35 cellular contexts compared by ENCODE assay signal in genomic region chr1:52461821-52462220, GRCh38. TPM values are rescaled to one million over a fixed set of nuclear protein-coding genes. Genes with fewer than 3 reads are reported as not detected.
"Had no signal": no experiment of that assay in that cellular context is flagged by ENCODE, and none has a peak within 500 bp of the region (broad histone marks: within the 10 kb centered on the region; RNA-seq: fewer than 3 reads in every experiment).

No MANE protein-coding gene starts in this region.

- H3K4me1 ChIP-seq: ascending aorta had no signal

- H3K9me3 Mint-ChIP-seq: activated CD4-positive, alpha-beta memory T cell treated with anti-CD3 and anti-CD28 coated beads, Interleukin-2, amount 10 ng/mL, durations not matched to agents 7 days and 5 days; activated naive CD8-positive, alpha-beta T cell treated with anti-CD3 and anti-CD28 coated beads for 36 hours; activated T-cell treated with anti-CD3 and anti-CD28 coated beads, Interleukin-2, amount 50 U/mL, for 72 hours; activated T-helper 17 cell treated with anti-CD3 and anti-CD28 coated beads, Interleukin-2, amount 50 U/mL, for 72 hours had no signal

- H3K4me1 Mint-ChIP-seq: activated T-helper 17 cell treated with anti-CD3 and anti-CD28 coated beads, Interleukin-2, amount 50 U/mL, for 72 hours had no signal

- H3K27ac Mint-ChIP-seq: activated CD4-positive, alpha-beta memory T cell treated with anti-CD3 and anti-CD28 coated beads, Interleukin-2, amount 10 ng/mL, durations not matched to agents 7 days and 5 days; activated CD8-positive, alpha-beta memory T cell treated with anti-CD3 and anti-CD28 coated beads, Interleukin-2, amount 10 ng/mL, durations not matched to agents 7 days and 5 days; activated naive CD8-positive, alpha-beta T cell treated with anti-CD3 and anti-CD28 coated beads for 36 hours; activated T-cell treated with anti-CD3 and anti-CD28 coated beads, Interleukin-2, amount 50 U/mL, for 72 hours; activated T-helper 17 cell treated with anti-CD3 and anti-CD28 coated beads, Interleukin-2, amount 50 U/mL, for 72 hours had no signal

- H3K9me3 ChIP-seq: ascending aorta, MG63 had no signal

- H3K27me3 ChIP-seq: ascending aorta, cardiac muscle cell, MG63 had no signal

- H3K27me3 Mint-ChIP-seq: activated CD4-positive, alpha-beta memory T cell treated with anti-CD3 and anti-CD28 coated beads, Interleukin-2, amount 10 ng/mL, durations not matched to agents 7 days and 5 days; activated CD8-positive, alpha-beta memory T cell treated with anti-CD3 and anti-CD28 coated beads, Interleukin-2, amount 10 ng/mL, durations not matched to agents 7 days and 5 days; activated naive CD8-positive, alpha-beta T cell treated with anti-CD3 and anti-CD28 coated beads for 36 hours; activated T-helper 17 cell treated with anti-CD3 and anti-CD28 coated beads, Interleukin-2, amount 50 U/mL, for 72 hours had no signal

- H3K27ac ChIP-seq: ascending aorta, cardiac muscle cell, VCaP had no signal

- H3K4me3 ChIP-seq: ascending aorta, cardiac muscle cell, MG63 had no signal

- DNase-seq: activated CD4-positive, alpha-beta memory T cell treated with anti-CD3 and anti-CD28 coated beads, Interleukin-2, amount 10 ng/mL, durations not matched to agents 7 days and 5 days; activated CD4-positive, alpha-beta T cell treated with anti-CD3 and anti-CD28 coated beads for 1 hour; activated CD4-positive, alpha-beta T cell treated with anti-CD3 and anti-CD28 coated beads for 48 hours; activated CD4-positive, CD25-positive, alpha-beta regulatory T cell; activated CD8-positive, alpha-beta memory T cell treated with anti-CD3 and anti-CD28 coated beads for 24 hours; activated CD8-positive, alpha-beta memory T cell treated with anti-CD3 and anti-CD28 coated beads, Interleukin-2, amount 10 ng/mL, durations not matched to agents 7 days and 5 days; activated effector memory CD4-positive, alpha-beta T cell treated with anti-CD3 and anti-CD28 coated beads, Interleukin-2, amount 50 U/mL, for 16 hours; activated naive CD4-positive, alpha-beta T cell treated with Interleukin-2 at 50 U/mL for 16 hours; activated naive CD8-positive, alpha-beta T cell treated with anti-CD3 and anti-CD28 coated beads for 36 hours; activated T-cell treated with anti-CD3 and anti-CD28 coated beads, Interleukin-2, amount 50 U/mL, for 1 hour; activated T-cell treated with anti-CD3 and anti-CD28 coated beads, Interleukin-2, amount 50 U/mL, for 72 hours; amniotic stem cell; Karpas-422; KBM-7; MG63; MV-4-11; NCI-H1092; NCI-H1436 treated with DMSO at 0.1 percent for 48 hours; NCI-H1694 treated with DMSO at 0.1 percent for 48 hours; NCI-H2029 treated with DMSO at 0.1 percent for 48 hours; NCI-H2107; NCI-H2171; NCI-H510A; NCI-H526; NCI-H748 treated with DMSO at 0.1 percent for 48 hours; NK-92 treated with Interleukin-12 subunit alpha and Interleukin-12 subunit beta, amount 100 ng/mL, for 24 hours; Right ventricle myocardium superior; SW 1271; T-helper 1 cell; T-helper 2 cell; T-helper 9 cell had no signal

- H3K4me3 Mint-ChIP-seq: activated CD4-positive, alpha-beta memory T cell treated with anti-CD3 and anti-CD28 coated beads, Interleukin-2, amount 10 ng/mL, durations not matched to agents 7 days and 5 days; activated CD8-positive, alpha-beta memory T cell treated with anti-CD3 and anti-CD28 coated beads, Interleukin-2, amount 10 ng/mL, durations not matched to agents 7 days and 5 days; activated naive CD8-positive, alpha-beta T cell treated with anti-CD3 and anti-CD28 coated beads for 36 hours; activated T-cell treated with anti-CD3 and anti-CD28 coated beads, Interleukin-2, amount 50 U/mL, for 72 hours; activated T-helper 17 cell treated with anti-CD3 and anti-CD28 coated beads, Interleukin-2, amount 50 U/mL, for 72 hours had no signal

- ATAC-seq: activated CD8-positive, alpha-beta memory T cell treated with anti-CD3 and anti-CD28 coated beads, Interleukin-2, amount 10 ng/mL, durations not matched to agents 7 days and 5 days; activated T-cell treated with anti-CD3 and anti-CD28 coated beads, Interleukin-2, amount 50 U/mL, for 72 hours; activated T-helper 17 cell treated with anti-CD3 and anti-CD28 coated beads, Interleukin-2, amount 50 U/mL, for 72 hours had no signal

- H3K36me3 ChIP-seq: MG63 had no signal

RNA-seq across cellular contexts. Expression of gene ORC1, which starts 57.6 kb away (rescaled TPM):
- total RNA-seq: ascending aorta had no signal
